ENCODE assay signal across 1 cellular context in the genomic region with DNA sequence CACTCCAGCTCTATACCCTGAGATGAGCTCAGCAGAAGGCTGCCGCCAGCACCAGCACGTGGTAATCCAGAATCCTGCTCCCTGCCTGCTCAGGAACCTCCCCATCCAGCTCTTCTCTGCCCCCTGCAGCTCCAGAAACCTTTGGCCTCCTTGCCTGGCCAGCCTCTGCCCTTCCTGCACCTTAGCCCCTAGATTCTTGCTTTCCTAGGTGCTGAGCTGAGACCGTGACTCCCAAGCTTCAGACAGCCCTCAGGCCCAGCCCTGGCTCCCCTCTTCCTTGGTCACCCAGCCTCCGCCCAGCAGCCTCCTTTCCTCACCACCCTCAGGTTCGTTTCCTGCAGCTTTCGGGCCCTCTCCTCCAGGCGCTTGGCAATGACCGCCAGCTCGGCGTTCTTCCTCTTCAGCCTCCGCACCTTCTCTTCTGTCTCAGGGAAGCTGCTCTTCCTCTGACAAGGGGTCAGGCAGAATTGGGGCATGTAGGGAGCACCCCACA.
A peak's percentile ranks its signal among the peaks of the same experiment; 100 is the strongest.
TF ChIP-seq lines count a peak whose summit lies in the region.

No MANE protein-coding gene starts in this region.

TF ChIP-seq in K562, 482 proteins besides CTCF, POLR2A, EP300 and RAD21 (continued from another document and continues in another):
- TF ChIP-seq, protein P1, sequence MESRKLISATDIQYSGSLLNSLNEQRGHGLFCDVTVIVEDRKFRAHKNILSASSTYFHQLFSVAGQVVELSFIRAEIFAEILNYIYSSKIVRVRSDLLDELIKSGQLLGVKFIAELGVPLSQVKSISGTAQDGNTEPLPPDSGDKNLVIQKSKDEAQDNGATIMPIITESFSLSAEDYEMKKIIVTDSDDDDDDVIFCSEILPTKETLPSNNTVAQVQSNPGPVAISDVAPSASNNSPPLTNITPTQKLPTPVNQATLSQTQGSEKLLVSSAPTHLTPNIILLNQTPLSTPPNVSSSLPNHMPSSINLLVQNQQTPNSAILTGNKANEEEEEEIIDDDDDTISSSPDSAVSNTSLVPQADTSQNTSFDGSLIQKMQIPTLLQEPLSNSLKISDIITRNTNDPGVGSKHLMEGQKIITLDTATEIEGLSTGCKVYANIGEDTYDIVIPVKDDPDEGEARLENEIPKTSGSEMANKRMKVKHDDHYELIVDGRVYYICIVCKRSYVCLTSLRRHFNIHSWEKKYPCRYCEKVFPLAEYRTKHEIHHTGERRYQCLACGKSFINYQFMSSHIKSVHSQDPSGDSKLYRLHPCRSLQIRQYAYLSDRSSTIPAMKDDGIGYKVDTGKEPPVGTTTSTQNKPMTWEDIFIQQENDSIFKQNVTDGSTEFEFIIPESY (CRISPR knock-in tag; IDR thresholded peaks at IDR 0.05): no peak
- TF ChIP-seq GABPB1 (CRISPR knock-in tag; IDR thresholded peaks at IDR 0.05) (no peak), CAMTA2 (CRISPR knock-in tag; conservative IDR thresholded peaks at IDR 0.05) (no peak), ATF1 (CRISPR knock-in tag; IDR thresholded peaks at IDR 0.05) (no peak), ATF1 (tag; IDR thresholded peaks at IDR 0.05) (no peak), HLTF (IDR thresholded peaks at IDR 0.05) (no peak), SREBF1 (IDR thresholded peaks at IDR 0.05; ENCODE audit: borderline replicate concordance, low read depth, low read length) (no peak), CEBPG (CRISPR knock-in tag; IDR thresholded peaks at IDR 0.05) (no peak), CEBPG (tag; conservative IDR thresholded peaks at IDR 0.05 in 1 of 2, IDR thresholded peaks at IDR 0.05 in 1 of 2) (no peak), SP1 (CRISPR knock-in tag; IDR thresholded peaks at IDR 0.05) (no peak; the same call in 1 of the 2 replicates), ETV1 (tag; conservative IDR thresholded peaks at IDR 0.05; ENCODE audit: low read depth) (no peak), ZNF41 (CRISPR knock-in tag; conservative IDR thresholded peaks at IDR 0.05) (no peak), KAT8 (IDR thresholded peaks at IDR 0.05; ENCODE audit: low read depth) (no peak)
- TF ChIP-seq, protein P2, sequence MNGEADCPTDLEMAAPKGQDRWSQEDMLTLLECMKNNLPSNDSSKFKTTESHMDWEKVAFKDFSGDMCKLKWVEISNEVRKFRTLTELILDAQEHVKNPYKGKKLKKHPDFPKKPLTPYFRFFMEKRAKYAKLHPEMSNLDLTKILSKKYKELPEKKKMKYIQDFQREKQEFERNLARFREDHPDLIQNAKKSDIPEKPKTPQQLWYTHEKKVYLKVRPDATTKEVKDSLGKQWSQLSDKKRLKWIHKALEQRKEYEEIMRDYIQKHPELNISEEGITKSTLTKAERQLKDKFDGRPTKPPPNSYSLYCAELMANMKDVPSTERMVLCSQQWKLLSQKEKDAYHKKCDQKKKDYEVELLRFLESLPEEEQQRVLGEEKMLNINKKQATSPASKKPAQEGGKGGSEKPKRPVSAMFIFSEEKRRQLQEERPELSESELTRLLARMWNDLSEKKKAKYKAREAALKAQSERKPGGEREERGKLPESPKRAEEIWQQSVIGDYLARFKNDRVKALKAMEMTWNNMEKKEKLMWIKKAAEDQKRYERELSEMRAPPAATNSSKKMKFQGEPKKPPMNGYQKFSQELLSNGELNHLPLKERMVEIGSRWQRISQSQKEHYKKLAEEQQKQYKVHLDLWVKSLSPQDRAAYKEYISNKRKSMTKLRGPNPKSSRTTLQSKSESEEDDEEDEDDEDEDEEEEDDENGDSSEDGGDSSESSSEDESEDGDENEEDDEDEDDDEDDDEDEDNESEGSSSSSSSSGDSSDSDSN (IDR thresholded peaks at IDR 0.05; ENCODE audit: borderline replicate concordance in 1 of 2, low read depth in 2 of 2, low read length in 2 of 2): no peak
- TF ChIP-seq, protein P3, sequence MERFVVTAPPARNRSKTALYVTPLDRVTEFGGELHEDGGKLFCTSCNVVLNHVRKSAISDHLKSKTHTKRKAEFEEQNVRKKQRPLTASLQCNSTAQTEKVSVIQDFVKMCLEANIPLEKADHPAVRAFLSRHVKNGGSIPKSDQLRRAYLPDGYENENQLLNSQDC (CRISPR knock-in tag; IDR thresholded peaks at IDR 0.05): no peak
- TF ChIP-seq, protein P4, sequence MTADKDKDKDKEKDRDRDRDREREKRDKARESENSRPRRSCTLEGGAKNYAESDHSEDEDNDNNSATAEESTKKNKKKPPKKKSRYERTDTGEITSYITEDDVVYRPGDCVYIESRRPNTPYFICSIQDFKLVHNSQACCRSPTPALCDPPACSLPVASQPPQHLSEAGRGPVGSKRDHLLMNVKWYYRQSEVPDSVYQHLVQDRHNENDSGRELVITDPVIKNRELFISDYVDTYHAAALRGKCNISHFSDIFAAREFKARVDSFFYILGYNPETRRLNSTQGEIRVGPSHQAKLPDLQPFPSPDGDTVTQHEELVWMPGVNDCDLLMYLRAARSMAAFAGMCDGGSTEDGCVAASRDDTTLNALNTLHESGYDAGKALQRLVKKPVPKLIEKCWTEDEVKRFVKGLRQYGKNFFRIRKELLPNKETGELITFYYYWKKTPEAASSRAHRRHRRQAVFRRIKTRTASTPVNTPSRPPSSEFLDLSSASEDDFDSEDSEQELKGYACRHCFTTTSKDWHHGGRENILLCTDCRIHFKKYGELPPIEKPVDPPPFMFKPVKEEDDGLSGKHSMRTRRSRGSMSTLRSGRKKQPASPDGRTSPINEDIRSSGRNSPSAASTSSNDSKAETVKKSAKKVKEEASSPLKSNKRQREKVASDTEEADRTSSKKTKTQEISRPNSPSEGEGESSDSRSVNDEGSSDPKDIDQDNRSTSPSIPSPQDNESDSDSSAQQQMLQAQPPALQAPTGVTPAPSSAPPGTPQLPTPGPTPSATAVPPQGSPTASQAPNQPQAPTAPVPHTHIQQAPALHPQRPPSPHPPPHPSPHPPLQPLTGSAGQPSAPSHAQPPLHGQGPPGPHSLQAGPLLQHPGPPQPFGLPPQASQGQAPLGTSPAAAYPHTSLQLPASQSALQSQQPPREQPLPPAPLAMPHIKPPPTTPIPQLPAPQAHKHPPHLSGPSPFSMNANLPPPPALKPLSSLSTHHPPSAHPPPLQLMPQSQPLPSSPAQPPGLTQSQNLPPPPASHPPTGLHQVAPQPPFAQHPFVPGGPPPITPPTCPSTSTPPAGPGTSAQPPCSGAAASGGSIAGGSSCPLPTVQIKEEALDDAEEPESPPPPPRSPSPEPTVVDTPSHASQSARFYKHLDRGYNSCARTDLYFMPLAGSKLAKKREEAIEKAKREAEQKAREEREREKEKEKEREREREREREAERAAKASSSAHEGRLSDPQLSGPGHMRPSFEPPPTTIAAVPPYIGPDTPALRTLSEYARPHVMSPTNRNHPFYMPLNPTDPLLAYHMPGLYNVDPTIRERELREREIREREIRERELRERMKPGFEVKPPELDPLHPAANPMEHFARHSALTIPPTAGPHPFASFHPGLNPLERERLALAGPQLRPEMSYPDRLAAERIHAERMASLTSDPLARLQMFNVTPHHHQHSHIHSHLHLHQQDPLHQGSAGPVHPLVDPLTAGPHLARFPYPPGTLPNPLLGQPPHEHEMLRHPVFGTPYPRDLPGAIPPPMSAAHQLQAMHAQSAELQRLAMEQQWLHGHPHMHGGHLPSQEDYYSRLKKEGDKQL (CRISPR knock-in tag; IDR thresholded peaks at IDR 0.05; ENCODE audit: borderline replicate concordance): no peak
- TF ChIP-seq, protein P5, sequence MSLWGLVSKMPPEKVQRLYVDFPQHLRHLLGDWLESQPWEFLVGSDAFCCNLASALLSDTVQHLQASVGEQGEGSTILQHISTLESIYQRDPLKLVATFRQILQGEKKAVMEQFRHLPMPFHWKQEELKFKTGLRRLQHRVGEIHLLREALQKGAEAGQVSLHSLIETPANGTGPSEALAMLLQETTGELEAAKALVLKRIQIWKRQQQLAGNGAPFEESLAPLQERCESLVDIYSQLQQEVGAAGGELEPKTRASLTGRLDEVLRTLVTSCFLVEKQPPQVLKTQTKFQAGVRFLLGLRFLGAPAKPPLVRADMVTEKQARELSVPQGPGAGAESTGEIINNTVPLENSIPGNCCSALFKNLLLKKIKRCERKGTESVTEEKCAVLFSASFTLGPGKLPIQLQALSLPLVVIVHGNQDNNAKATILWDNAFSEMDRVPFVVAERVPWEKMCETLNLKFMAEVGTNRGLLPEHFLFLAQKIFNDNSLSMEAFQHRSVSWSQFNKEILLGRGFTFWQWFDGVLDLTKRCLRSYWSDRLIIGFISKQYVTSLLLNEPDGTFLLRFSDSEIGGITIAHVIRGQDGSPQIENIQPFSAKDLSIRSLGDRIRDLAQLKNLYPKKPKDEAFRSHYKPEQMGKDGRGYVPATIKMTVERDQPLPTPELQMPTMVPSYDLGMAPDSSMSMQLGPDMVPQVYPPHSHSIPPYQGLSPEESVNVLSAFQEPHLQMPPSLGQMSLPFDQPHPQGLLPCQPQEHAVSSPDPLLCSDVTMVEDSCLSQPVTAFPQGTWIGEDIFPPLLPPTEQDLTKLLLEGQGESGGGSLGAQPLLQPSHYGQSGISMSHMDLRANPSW (CRISPR knock-in tag; IDR thresholded peaks at IDR 0.05): no peak
- TF ChIP-seq, protein P6, sequence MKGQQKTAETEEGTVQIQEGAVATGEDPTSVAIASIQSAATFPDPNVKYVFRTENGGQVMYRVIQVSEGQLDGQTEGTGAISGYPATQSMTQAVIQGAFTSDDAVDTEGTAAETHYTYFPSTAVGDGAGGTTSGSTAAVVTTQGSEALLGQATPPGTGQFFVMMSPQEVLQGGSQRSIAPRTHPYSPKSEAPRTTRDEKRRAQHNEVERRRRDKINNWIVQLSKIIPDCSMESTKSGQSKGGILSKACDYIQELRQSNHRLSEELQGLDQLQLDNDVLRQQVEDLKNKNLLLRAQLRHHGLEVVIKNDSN (CRISPR knock-in tag; IDR thresholded peaks at IDR 0.05): peak; percentile 78
- TF ChIP-seq, protein P7, sequence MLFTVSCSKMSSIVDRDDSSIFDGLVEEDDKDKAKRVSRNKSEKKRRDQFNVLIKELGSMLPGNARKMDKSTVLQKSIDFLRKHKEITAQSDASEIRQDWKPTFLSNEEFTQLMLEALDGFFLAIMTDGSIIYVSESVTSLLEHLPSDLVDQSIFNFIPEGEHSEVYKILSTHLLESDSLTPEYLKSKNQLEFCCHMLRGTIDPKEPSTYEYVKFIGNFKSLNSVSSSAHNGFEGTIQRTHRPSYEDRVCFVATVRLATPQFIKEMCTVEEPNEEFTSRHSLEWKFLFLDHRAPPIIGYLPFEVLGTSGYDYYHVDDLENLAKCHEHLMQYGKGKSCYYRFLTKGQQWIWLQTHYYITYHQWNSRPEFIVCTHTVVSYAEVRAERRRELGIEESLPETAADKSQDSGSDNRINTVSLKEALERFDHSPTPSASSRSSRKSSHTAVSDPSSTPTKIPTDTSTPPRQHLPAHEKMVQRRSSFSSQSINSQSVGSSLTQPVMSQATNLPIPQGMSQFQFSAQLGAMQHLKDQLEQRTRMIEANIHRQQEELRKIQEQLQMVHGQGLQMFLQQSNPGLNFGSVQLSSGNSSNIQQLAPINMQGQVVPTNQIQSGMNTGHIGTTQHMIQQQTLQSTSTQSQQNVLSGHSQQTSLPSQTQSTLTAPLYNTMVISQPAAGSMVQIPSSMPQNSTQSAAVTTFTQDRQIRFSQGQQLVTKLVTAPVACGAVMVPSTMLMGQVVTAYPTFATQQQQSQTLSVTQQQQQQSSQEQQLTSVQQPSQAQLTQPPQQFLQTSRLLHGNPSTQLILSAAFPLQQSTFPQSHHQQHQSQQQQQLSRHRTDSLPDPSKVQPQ (CRISPR knock-in tag; IDR thresholded peaks at IDR 0.05; ENCODE audit: borderline replicate concordance): no peak
- TF ChIP-seq, protein P8, sequence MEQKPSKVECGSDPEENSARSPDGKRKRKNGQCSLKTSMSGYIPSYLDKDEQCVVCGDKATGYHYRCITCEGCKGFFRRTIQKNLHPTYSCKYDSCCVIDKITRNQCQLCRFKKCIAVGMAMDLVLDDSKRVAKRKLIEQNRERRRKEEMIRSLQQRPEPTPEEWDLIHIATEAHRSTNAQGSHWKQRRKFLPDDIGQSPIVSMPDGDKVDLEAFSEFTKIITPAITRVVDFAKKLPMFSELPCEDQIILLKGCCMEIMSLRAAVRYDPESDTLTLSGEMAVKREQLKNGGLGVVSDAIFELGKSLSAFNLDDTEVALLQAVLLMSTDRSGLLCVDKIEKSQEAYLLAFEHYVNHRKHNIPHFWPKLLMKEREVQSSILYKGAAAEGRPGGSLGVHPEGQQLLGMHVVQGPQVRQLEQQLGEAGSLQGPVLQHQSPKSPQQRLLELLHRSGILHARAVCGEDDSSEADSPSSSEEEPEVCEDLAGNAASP (IDR thresholded peaks at IDR 0.05): no peak
- TF ChIP-seq, protein P9, sequence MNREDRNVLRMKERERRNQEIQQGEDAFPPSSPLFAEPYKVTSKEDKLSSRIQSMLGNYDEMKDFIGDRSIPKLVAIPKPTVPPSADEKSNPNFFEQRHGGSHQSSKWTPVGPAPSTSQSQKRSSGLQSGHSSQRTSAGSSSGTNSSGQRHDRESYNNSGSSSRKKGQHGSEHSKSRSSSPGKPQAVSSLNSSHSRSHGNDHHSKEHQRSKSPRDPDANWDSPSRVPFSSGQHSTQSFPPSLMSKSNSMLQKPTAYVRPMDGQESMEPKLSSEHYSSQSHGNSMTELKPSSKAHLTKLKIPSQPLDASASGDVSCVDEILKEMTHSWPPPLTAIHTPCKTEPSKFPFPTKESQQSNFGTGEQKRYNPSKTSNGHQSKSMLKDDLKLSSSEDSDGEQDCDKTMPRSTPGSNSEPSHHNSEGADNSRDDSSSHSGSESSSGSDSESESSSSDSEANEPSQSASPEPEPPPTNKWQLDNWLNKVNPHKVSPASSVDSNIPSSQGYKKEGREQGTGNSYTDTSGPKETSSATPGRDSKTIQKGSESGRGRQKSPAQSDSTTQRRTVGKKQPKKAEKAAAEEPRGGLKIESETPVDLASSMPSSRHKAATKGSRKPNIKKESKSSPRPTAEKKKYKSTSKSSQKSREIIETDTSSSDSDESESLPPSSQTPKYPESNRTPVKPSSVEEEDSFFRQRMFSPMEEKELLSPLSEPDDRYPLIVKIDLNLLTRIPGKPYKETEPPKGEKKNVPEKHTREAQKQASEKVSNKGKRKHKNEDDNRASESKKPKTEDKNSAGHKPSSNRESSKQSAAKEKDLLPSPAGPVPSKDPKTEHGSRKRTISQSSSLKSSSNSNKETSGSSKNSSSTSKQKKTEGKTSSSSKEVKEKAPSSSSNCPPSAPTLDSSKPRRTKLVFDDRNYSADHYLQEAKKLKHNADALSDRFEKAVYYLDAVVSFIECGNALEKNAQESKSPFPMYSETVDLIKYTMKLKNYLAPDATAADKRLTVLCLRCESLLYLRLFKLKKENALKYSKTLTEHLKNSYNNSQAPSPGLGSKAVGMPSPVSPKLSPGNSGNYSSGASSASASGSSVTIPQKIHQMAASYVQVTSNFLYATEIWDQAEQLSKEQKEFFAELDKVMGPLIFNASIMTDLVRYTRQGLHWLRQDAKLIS (CRISPR knock-in tag; IDR thresholded peaks at IDR 0.05): no peak
- TF ChIP-seq, protein P10, sequence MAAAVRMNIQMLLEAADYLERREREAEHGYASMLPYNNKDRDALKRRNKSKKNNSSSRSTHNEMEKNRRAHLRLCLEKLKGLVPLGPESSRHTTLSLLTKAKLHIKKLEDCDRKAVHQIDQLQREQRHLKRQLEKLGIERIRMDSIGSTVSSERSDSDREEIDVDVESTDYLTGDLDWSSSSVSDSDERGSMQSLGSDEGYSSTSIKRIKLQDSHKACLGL (CRISPR knock-in tag; IDR thresholded peaks at IDR 0.05; ENCODE audit: borderline replicate concordance, poor library complexity, severe bottlenecking): no peak
- TF ChIP-seq, protein P11, sequence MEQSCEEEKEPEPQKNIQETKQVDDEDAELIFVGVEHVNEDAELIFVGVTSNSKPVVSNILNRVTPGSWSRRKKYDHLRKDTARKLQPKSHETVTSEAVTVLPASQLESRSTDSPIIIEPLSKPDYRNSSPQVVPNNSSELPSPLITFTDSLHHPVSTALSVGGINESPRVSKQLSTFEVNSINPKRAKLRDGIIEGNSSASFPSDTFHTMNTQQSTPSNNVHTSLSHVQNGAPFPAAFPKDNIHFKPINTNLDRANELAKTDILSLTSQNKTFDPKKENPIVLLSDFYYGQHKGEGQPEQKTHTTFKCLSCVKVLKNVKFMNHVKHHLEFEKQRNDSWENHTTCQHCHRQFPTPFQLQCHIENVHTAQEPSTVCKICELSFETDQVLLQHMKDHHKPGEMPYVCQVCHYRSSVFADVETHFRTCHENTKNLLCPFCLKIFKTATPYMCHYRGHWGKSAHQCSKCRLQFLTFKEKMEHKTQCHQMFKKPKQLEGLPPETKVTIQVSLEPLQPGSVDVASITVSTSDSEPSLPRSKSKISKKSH (CRISPR knock-in tag; IDR thresholded peaks at IDR 0.05): no peak
